8 cellular contexts compared by ENCODE assay signal in the genomic region with DNA sequence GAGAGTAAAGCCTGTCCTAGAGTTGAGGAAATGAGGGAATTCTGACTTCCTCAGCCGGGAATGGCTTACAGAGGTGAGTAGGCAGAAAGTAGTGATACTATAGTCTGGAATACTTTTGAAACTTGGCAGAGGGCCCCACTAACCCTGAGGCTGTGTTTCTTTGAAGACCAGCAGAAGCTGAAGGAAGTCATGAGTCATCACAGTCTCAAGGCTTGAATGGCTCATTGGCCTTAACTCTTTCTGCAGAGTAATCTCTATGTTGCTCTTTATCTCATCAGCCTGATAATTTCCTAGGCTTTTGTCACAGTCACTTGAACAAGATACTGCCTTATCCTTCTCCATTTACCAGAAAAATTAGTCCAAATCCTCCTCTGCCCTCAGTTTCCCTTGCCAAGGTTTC.
DNase-seq lines count a peak whose midpoint lies in the region; ATAC-seq and TF ChIP-seq lines count a peak whose summit lies in the region.

No MANE protein-coding gene starts in this region.

- no peaks in the 10 kb centered on the region for H3K4me1 Mint-ChIP-seq in stimulated activated effector memory CD8-positive, alpha-beta T cell treated with anti-CD3 and anti-CD28 coated beads, Interleukin-12 subunit alpha, Interleukin-12 subunit beta, amount 100 ng/mL, for 72 hours
- peaks cover 14% of the 10 kb centered on the region for H3K4me1 Mint-ChIP-seq in endothelial cell (ENCODE audit: unreplicated experiment)

- DNase-seq in NCI-H460 (ENCODE audit: extremely low read depth, low read depth) (peak; percentile 68), fibroblast of gingiva (ENCODE audit: low read depth) (peak; percentile 79), NCI-H82 treated with DMSO at 0.1 percent for 48 hours (lab: John Stamatoyannopoulos, UW; ENCODE audit: unreplicated experiment) (no peak), DMS153 treated with DMSO at 0.1 percent for 48 hours (lab: John Stamatoyannopoulos, UW; ENCODE audit: unreplicated experiment) (no peak), endothelial cell (ENCODE audit: low spot score) (no peak)
- no peak for DNase-seq in stimulated activated effector memory CD8-positive, alpha-beta T cell treated with anti-CD3 and anti-CD28 coated beads, Interleukin-12 subunit alpha, Interleukin-12 subunit beta, amount 100 ng/mL, for 72 hours (ENCODE audit: low spot score in 2 of 2)

- no peak for TF ChIP-seq CTCF in endothelial cell (IDR thresholded peaks at IDR 0.05; ENCODE audit: unreplicated experiment)

- no peaks in the 10 kb centered on the region for H3K9me3 Mint-ChIP-seq in stimulated activated effector memory CD8-positive, alpha-beta T cell treated with anti-CD3 and anti-CD28 coated beads, Interleukin-12 subunit alpha, Interleukin-12 subunit beta, amount 100 ng/mL, for 72 hours
- no peaks in the 10 kb centered on the region for H3K9me3 Mint-ChIP-seq in endothelial cell (ENCODE audit: unreplicated experiment)

- H3K27ac Mint-ChIP-seq in stimulated activated effector memory CD8-positive, alpha-beta T cell treated with anti-CD3 and anti-CD28 coated beads, Interleukin-12 subunit alpha, Interleukin-12 subunit beta, amount 100 ng/mL, for 72 hours: no peak overlapping the region
- no peak overlapping the region for H3K27ac Mint-ChIP-seq in endothelial cell (ENCODE audit: unreplicated experiment)

- H3K27me3 Mint-ChIP-seq in endothelial cell (ENCODE audit: unreplicated experiment): no peaks in the 10 kb centered on the region

- H3K4me3 Mint-ChIP-seq in stimulated activated effector memory CD8-positive, alpha-beta T cell treated with anti-CD3 and anti-CD28 coated beads, Interleukin-12 subunit alpha, Interleukin-12 subunit beta, amount 100 ng/mL, for 72 hours: no peak overlapping the region
- H3K4me3 Mint-ChIP-seq in endothelial cell (ENCODE audit: unreplicated experiment): no peak overlapping the region

- peak; percentile 95 for ATAC-seq in GM18499 (IDR thresholded peaks at IDR 0.05; ENCODE audit: insufficient read depth, unreplicated experiment)
- ATAC-seq in HG02642 (IDR thresholded peaks at IDR 0.05; ENCODE audit: poor library complexity, unreplicated experiment): peak; percentile 73
- peak; percentile 47 for ATAC-seq in stimulated activated effector memory CD8-positive, alpha-beta T cell treated with anti-CD3 and anti-CD28 coated beads, Interleukin-12 subunit alpha, Interleukin-12 subunit beta, amount 100 ng/mL, for 72 hours

- no peaks in the 10 kb centered on the region for H3K36me3 Mint-ChIP-seq in stimulated activated effector memory CD8-positive, alpha-beta T cell treated with anti-CD3 and anti-CD28 coated beads, Interleukin-12 subunit alpha, Interleukin-12 subunit beta, amount 100 ng/mL, for 72 hours
- H3K36me3 Mint-ChIP-seq in endothelial cell (ENCODE audit: low read depth, unreplicated experiment): no peaks in the 10 kb centered on the region

Comparison
In these comparisons a context has a peak if more than half of its experiments do, and no peak if none do; other contexts are left out.
1. DNase-seq: peak in NCI-H460 (single experiment) and fibroblast of gingiva (single experiment); none in stimulated activated effector memory CD8-positive, alpha-beta T cell treated with anti-CD3 and anti-CD28 coated beads, Interleukin-12 subunit alpha, Interleukin-12 subunit beta, amount 100 ng/mL, for 72 hours (0 of 2), NCI-H82 treated with DMSO at 0.1 percent for 48 hours (single experiment), DMS153 treated with DMSO at 0.1 percent for 48 hours (single experiment) and endothelial cell (single experiment).
2. Peak in every context shown above with its lines, with median percentiles within 50 percentile points of each other: ATAC-seq.